Comparison of ENCODE assay signal across 22 cellular contexts in the genomic region with DNA sequence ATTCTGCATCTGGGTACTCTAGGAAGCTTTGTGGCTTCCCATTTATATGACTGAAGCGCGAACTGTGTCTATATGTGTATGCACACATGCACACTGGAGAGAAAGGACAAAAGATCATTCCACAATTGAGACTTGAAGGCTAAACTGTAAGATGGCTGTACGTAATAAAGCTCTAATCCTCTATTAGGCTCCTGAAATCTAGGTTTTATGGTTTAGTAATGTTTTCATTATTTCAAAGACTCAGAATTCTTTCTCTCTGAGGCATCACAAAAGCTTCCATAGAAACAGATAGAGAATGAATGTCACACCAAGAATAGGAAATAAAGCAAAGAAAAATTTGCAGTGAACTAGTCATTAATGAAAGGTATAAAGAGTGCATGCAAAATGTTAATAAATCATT.
"Had no signal": no experiment of that assay in that cellular context is flagged by ENCODE, and none has a peak within 500 bp of the region (broad histone marks: within the 10 kb centered on the region; RNA-seq: fewer than 3 reads in every experiment).

No MANE protein-coding gene starts in this region.

- H3K9me3 Mint-ChIP-seq: dendritic cell treated with granulocyte-macrophage colony-stimulating factor and Interleukin-4, amounts not matched to agents 40 ng/mL and 50 ng/mL, for 4 days; effector memory CD8-positive, alpha-beta T cell; stimulated activated effector memory CD8-positive, alpha-beta T cell treated with anti-CD3 and anti-CD28 coated beads, Interleukin-12 subunit alpha, Interleukin-12 subunit beta, amount 100 ng/mL, for 72 hours had no signal

- H3K4me3 ChIP-seq: esophagus squamous epithelium, heart left ventricle, psoas muscle, right lobe of liver, testis, tibial nerve, upper lobe of right lung, vagina had no signal

- H3K27me3 ChIP-seq: esophagus squamous epithelium, foreskin keratinocyte, heart left ventricle, right lobe of liver, testis, tibial nerve, upper lobe of right lung, vagina had no signal

- H3K36me3 ChIP-seq: esophagus squamous epithelium, heart left ventricle, right lobe of liver, tibial nerve, upper lobe of right lung, vagina had no signal

- H3K4me3 Mint-ChIP-seq: dendritic cell treated with granulocyte-macrophage colony-stimulating factor and Interleukin-4, amounts not matched to agents 40 ng/mL and 50 ng/mL, for 4 days; effector memory CD8-positive, alpha-beta T cell; naive thymus-derived CD4-positive, alpha-beta T cell; nephron progenitor cell; stimulated activated effector memory CD8-positive, alpha-beta T cell treated with anti-CD3 and anti-CD28 coated beads, Interleukin-12 subunit alpha, Interleukin-12 subunit beta, amount 100 ng/mL, for 72 hours; stimulated activated naive CD8-positive, alpha-beta T cell treated with anti-CD3 and anti-CD28 coated beads, Interleukin-15, amount 100 ng/mL, for 72 hours had no signal

- H3K4me1 Mint-ChIP-seq: naive thymus-derived CD4-positive, alpha-beta T cell; nephron progenitor cell; stimulated activated effector memory CD8-positive, alpha-beta T cell treated with anti-CD3 and anti-CD28 coated beads, Interleukin-12 subunit alpha, Interleukin-12 subunit beta, amount 100 ng/mL, for 72 hours; stimulated activated naive CD8-positive, alpha-beta T cell treated with anti-CD3 and anti-CD28 coated beads, Interleukin-15, amount 100 ng/mL, for 72 hours had no signal

- ATAC-seq: effector memory CD8-positive, alpha-beta T cell; foreskin keratinocyte; heart left ventricle; left lobe of liver; naive thymus-derived CD4-positive, alpha-beta T cell; psoas muscle; right lobe of liver; stimulated activated effector memory CD8-positive, alpha-beta T cell treated with anti-CD3 and anti-CD28 coated beads, Interleukin-12 subunit alpha, Interleukin-12 subunit beta, amount 100 ng/mL, for 72 hours; stimulated activated naive CD8-positive, alpha-beta T cell treated with anti-CD3 and anti-CD28 coated beads, Interleukin-15, amount 100 ng/mL, for 72 hours; upper lobe of right lung had no signal

- H3K9me3 ChIP-seq: esophagus squamous epithelium, heart left ventricle, psoas muscle, right lobe of liver, testis, tibial nerve, upper lobe of right lung, vagina had no signal

- H3K4me1 ChIP-seq: esophagus squamous epithelium, foreskin keratinocyte, heart left ventricle, psoas muscle, right lobe of liver, testis, tibial nerve, upper lobe of right lung, vagina had no signal

- H3K27ac ChIP-seq: esophagus squamous epithelium, foreskin keratinocyte, heart left ventricle, psoas muscle, right lobe of liver, testis, tibial nerve, upper lobe of right lung, vagina had no signal

- DNase-seq: effector memory CD8-positive, alpha-beta T cell; esophagus squamous epithelium; foreskin keratinocyte; heart left ventricle; hippocampal formation; kidney glomerular epithelial cell; mammary epithelial cell; naive thymus-derived CD4-positive, alpha-beta T cell; nephron progenitor cell; psoas muscle; retina; right lobe of liver; stimulated activated CD4-positive, alpha-beta T cell treated with anti-CD3 and anti-CD28 coated beads, Interleukin-4, amount 100 ng/mL, for 1 hour; stimulated activated CD8-positive, alpha-beta memory T cell treated with anti-CD3 and anti-CD28 coated beads, Interleukin-4, amount 100 ng/mL, for 48 hours; stimulated activated naive CD8-positive, alpha-beta T cell treated with anti-CD3 and anti-CD28 coated beads, Interleukin-15, amount 100 ng/mL, for 72 hours; testis; upper lobe of right lung had no signal

- H3K36me3 Mint-ChIP-seq: naive thymus-derived CD4-positive, alpha-beta T cell; stimulated activated effector memory CD8-positive, alpha-beta T cell treated with anti-CD3 and anti-CD28 coated beads, Interleukin-12 subunit alpha, Interleukin-12 subunit beta, amount 100 ng/mL, for 72 hours had no signal

- H3K27me3 Mint-ChIP-seq: dendritic cell treated with granulocyte-macrophage colony-stimulating factor and Interleukin-4, amounts not matched to agents 40 ng/mL and 50 ng/mL, for 4 days; effector memory CD8-positive, alpha-beta T cell; stimulated activated naive CD8-positive, alpha-beta T cell treated with anti-CD3 and anti-CD28 coated beads, Interleukin-15, amount 100 ng/mL, for 72 hours had no signal

- H3K27ac Mint-ChIP-seq: dendritic cell treated with granulocyte-macrophage colony-stimulating factor and Interleukin-4, amounts not matched to agents 40 ng/mL and 50 ng/mL, for 4 days; effector memory CD8-positive, alpha-beta T cell; naive thymus-derived CD4-positive, alpha-beta T cell; nephron progenitor cell; stimulated activated effector memory CD8-positive, alpha-beta T cell treated with anti-CD3 and anti-CD28 coated beads, Interleukin-12 subunit alpha, Interleukin-12 subunit beta, amount 100 ng/mL, for 72 hours; stimulated activated naive CD8-positive, alpha-beta T cell treated with anti-CD3 and anti-CD28 coated beads, Interleukin-15, amount 100 ng/mL, for 72 hours had no signal
